ENCODE assay signal across 8 cellular contexts in genomic region chr19:42201489-42202289, GRCh38. TPM values are rescaled to one million over a fixed set of nuclear protein-coding genes. Genes with fewer than 3 reads are reported as not detected.
A peak's percentile ranks its signal among the peaks of the same experiment; 100 is the strongest.
DNase-seq lines count a peak whose midpoint lies in the region; ATAC-seq, FAIRE-seq and TF ChIP-seq lines count a peak whose summit lies in the region.

No MANE protein-coding gene starts in this region.

- H3K27ac ChIP-seq in KOPT-K1 (ENCODE audit: low read depth, low read length, poor library complexity, severe bottlenecking): peak overlapping the region; percentile 90

- no peak for TF ChIP-seq POLR2A in GM12891 (IDR thresholded peaks at IDR 0.05; ENCODE audit: low read depth, low read length)

- H3K4me1 Mint-ChIP-seq in activated naive CD4-positive, alpha-beta T cell treated with anti-CD3 and anti-CD28 coated beads, Interleukin-2, amount 50 U/mL, for 24 hours: peaks cover 87% of the 10 kb centered on the region
- H3K4me1 Mint-ChIP-seq in natural killer cell: peaks cover 80 to 84% of the 10 kb centered on the region in 2 donors

- H3K27ac Mint-ChIP-seq in activated naive CD4-positive, alpha-beta T cell treated with anti-CD3 and anti-CD28 coated beads, Interleukin-2, amount 50 U/mL, for 24 hours: peak overlapping the region; percentile 94
- H3K27ac Mint-ChIP-seq in natural killer cell: peak overlapping the region; percentile 91 to 95

- H3K4me3 Mint-ChIP-seq in activated naive CD4-positive, alpha-beta T cell treated with anti-CD3 and anti-CD28 coated beads, Interleukin-2, amount 50 U/mL, for 24 hours: peak overlapping the region; percentile 62
- peak overlapping the region; percentile 88 for H3K4me3 Mint-ChIP-seq in natural killer cell

- H3K9me3 Mint-ChIP-seq in activated naive CD4-positive, alpha-beta T cell treated with anti-CD3 and anti-CD28 coated beads, Interleukin-2, amount 50 U/mL, for 24 hours: no peaks in the 10 kb centered on the region
- H3K9me3 Mint-ChIP-seq in natural killer cell: no peaks in the 10 kb centered on the region

- TF ChIP-seq CTCF in natural killer cell (IDR thresholded peaks at IDR 0.05): no peak

- DNase-seq in GM12891 (ENCODE audit: insufficient read length, low spot score) (peak; percentile 72), natural killer cell (peak; percentile 61), NCI-H82 (lab: John Stamatoyannopoulos, UW) (no peak), NAMALWA (ENCODE audit: low spot score) (no peak)

- ATAC-seq in natural killer cell (peak; percentile 62 to 81 (median 74)), GM21526 (IDR thresholded peaks at IDR 0.05; ENCODE audit: low FRiP score, unreplicated experiment) (no peak), HG02884 (IDR thresholded peaks at IDR 0.05; ENCODE audit: unreplicated experiment) (no peak)

- intact Hi-C loops in natural killer cell (cut with micrococcal nuclease): loop anchor here (1.0 to 5.0 kb wide), 2 partner anchors 16 to 81 kb away; partner anchors contain the start of gene DEDD2

- H3K9me3 ChIP-seq in KOPT-K1 (ENCODE audit: insufficient read depth, low read length, poor library complexity, severe bottlenecking): no peaks in the 10 kb centered on the region

- FAIRE-seq in GM12891 (lab: Jason Lieb, UNC): no peak

- H3K36me3 Mint-ChIP-seq in activated naive CD4-positive, alpha-beta T cell treated with anti-CD3 and anti-CD28 coated beads, Interleukin-2, amount 50 U/mL, for 24 hours: peaks cover 24% of the 10 kb centered on the region
- no peaks in the 10 kb centered on the region for H3K36me3 Mint-ChIP-seq in natural killer cell

- H3K36me3 ChIP-seq in KOPT-K1 (ENCODE audit: insufficient read depth, low read length): peaks cover 49% of the 10 kb centered on the region

- no peaks in the 10 kb centered on the region for H3K27me3 Mint-ChIP-seq in activated naive CD4-positive, alpha-beta T cell treated with anti-CD3 and anti-CD28 coated beads, Interleukin-2, amount 50 U/mL, for 24 hours
- H3K27me3 Mint-ChIP-seq in natural killer cell (ENCODE audit: low read depth in 2 of 2): no peaks in the 10 kb centered on the region

TF ChIP-seq in GM12891, 5 proteins besides CTCF, POLR2A, EP300 and RAD21:
- TF ChIP-seq POLR2AphosphoS5 (IDR thresholded peaks at IDR 0.05; ENCODE audit: low read depth, low read length) (no peak), POU2F2 (IDR thresholded peaks at IDR 0.05; ENCODE audit: low read depth, low read length) (peak; percentile 34; the same call in 1 of the 2 replicates), SPI1 (IDR thresholded peaks at IDR 0.05; ENCODE audit: low read depth, low read length) (peak; percentile 97)

RNA-seq across cellular contexts. Expression of gene DEDD2, which starts 15.8 kb away (rescaled TPM):
- 14.7 TPM for polyA plus RNA-seq in GM12891 (2012; ENCODE audit: low read depth, missing spikeins)
- total RNA-seq in natural killer cell: 100 to 1,000 TPM in 1 of 3 donors, 10 to 100 TPM in 2; 83.2 to 110 (median 83.7) TPM

RNA-seq across cellular contexts. Expression of gene ZNF526, which starts 18.4 kb away (rescaled TPM):
- 3.3 TPM for polyA plus RNA-seq in GM12891 (2012; ENCODE audit: low read depth, missing spikeins)
- 10 to 100 TPM in 2 of 3 donors, 1 to 10 TPM in 1; 8.8 to 10.6 (median 10.2) TPM for total RNA-seq in natural killer cell

RNA-seq across cellular contexts. Expression of gene GSK3A, which starts 40.7 kb away (rescaled TPM):
- polyA plus RNA-seq in GM12891 (2012; ENCODE audit: low read depth, missing spikeins): 27.4 TPM
- total RNA-seq in natural killer cell: 10 to 100 TPM; 42.5 to 52.1 (median 44.1) TPM

RNA-seq across cellular contexts. Expression of gene ERF, which starts 53.2 kb away (rescaled TPM):
- polyA plus RNA-seq in GM12891 (2012; ENCODE audit: low read depth, missing spikeins): 18.2 TPM
- total RNA-seq in natural killer cell: 100 to 1,000 TPM in 1 of 3 donors, 10 to 100 TPM in 2; 58.3 to 115 (median 75.6) TPM

Comparison
In these comparisons a context has a peak if more than half of its experiments do, and no peak if none do; other contexts are left out.
1. DNase-seq: peak in GM12891 (single experiment) and natural killer cell (single experiment); none in NCI-H82 (single experiment) and NAMALWA (single experiment).
2. ATAC-seq: peak in natural killer cell (3 of 3); none in GM21526 (single experiment) and HG02884 (single experiment).